Comparison of ENCODE assay signal across 19 cellular contexts in genomic region chr12:101862245-101862644, GRCh38. TPM values are rescaled to one million over a fixed set of nuclear protein-coding genes. Genes with fewer than 3 reads are reported as not detected.
DNase-seq lines count a peak whose midpoint lies in the region; ATAC-seq, FAIRE-seq and TF ChIP-seq lines count a peak whose summit lies in the region.
"Had no signal": no experiment of that assay in that cellular context is flagged by ENCODE, and none has a peak within 500 bp of the region (broad histone marks: within the 10 kb centered on the region; RNA-seq: fewer than 3 reads in every experiment).

No MANE protein-coding gene starts in this region.

- 95 to 100% methylated on average over 2 of the region's 2 CpGs for WGBS in pancreas, 2 donors

- H3K27me3 ChIP-seq in upper lobe of right lung, result no peaks in the 10 kb centered on the region
- H3K27me3 ChIP-seq in pancreas, result no peaks in the 10 kb centered on the region
- no peaks in the 10 kb centered on the region for H3K27me3 ChIP-seq in BE2C
- H3K27me3 ChIP-seq: SJCRH30 had no signal

- no peak overlapping the region for H3K4me3 ChIP-seq in choroid plexus epithelial cell (ENCODE audit: low read depth, low read length)
- no peak overlapping the region for H3K4me3 ChIP-seq in upper lobe of right lung
- no peak overlapping the region for H3K4me3 ChIP-seq in pancreas
- H3K4me3 ChIP-seq in BE2C (ENCODE audit: low read depth, low read length), result no peak overlapping the region
- H3K4me3 ChIP-seq: K562, SJCRH30 had no signal

- H3K27ac ChIP-seq in upper lobe of right lung, result no peak overlapping the region
- H3K27ac ChIP-seq in pancreas, result no peak overlapping the region
- H3K27ac ChIP-seq: SJCRH30 had no signal

- FAIRE-seq in pancreas (lab: Jason Lieb, UNC), result no peak
- FAIRE-seq: GM18507, K562 had no signal

- H3K36me3 Mint-ChIP-seq in HFFc6 (ENCODE audit: low read depth) (peaks cover 16% of the 10 kb centered on the region), mesothelial cell of epicardium (no peaks in the 10 kb centered on the region)

- H3K4me3 Mint-ChIP-seq in HFFc6, result peak overlapping the region; percentile 23
- no peak overlapping the region for H3K4me3 Mint-ChIP-seq in mesothelial cell of epicardium
- H3K4me3 Mint-ChIP-seq: CD4-positive, alpha-beta memory T cell had no signal

- intact Hi-C loops in upper lobe of right lung (cut with DNase I), result no loop called here
- intact Hi-C loops in pancreas (cut with DNase I), result no loop called here

- no peak for TF ChIP-seq CTCF in HFFc6 (IDR thresholded peaks at IDR 0.05)
- no peak for TF ChIP-seq CTCF in choroid plexus epithelial cell (conservative IDR thresholded peaks at IDR 0.05; ENCODE audit: low read depth, low read length)
- TF ChIP-seq CTCF in mesothelial cell of epicardium (IDR thresholded peaks at IDR 0.05; ENCODE audit: unreplicated experiment), result no peak
- TF ChIP-seq CTCF in upper lobe of right lung (IDR thresholded peaks at IDR 0.05), result no peak
- no peak for TF ChIP-seq CTCF in pancreas (IDR thresholded peaks at IDR 0.05)
- TF ChIP-seq CTCF in BE2C (IDR thresholded peaks at IDR 0.05; ENCODE audit: low read depth, low read length), result no peak

- H3K9me3 Mint-ChIP-seq in HFFc6 (peaks cover 13% of the 10 kb centered on the region), mesothelial cell of epicardium (peaks cover 8% of the 10 kb centered on the region)

- H3K27ac Mint-ChIP-seq in HFFc6 (peak overlapping the region; percentile 82), mesothelial cell of epicardium (peak overlapping the region; percentile 70)
- H3K27ac Mint-ChIP-seq: CD4-positive, alpha-beta memory T cell had no signal

- H3K9me3 ChIP-seq in upper lobe of right lung, result no peaks in the 10 kb centered on the region
- H3K9me3 ChIP-seq in pancreas, result no peaks in the 10 kb centered on the region
- no peaks in the 10 kb centered on the region for H3K9me3 ChIP-seq in BE2C
- H3K9me3 ChIP-seq: SJCRH30 had no signal

- DNase-seq in HFFc6 (peak; percentile 35), choroid plexus epithelial cell (ENCODE audit: low read depth) (peak; percentile 39), mesothelial cell of epicardium (ENCODE audit: low spot score in 2 of 2, unreplicated experiment in 2 of 2) (no peak), upper lobe of right lung (no peak), pancreas (no peak), BE2C (no peak), HT-29 (ENCODE audit: low spot score) (no peak)
- DNase-seq: CD4-positive, alpha-beta memory T cell; DMS79; GDM1; GOT3; MV-4-11; NCI-H1436; NCI-H446 treated with DMSO at 0.1 percent for 48 hours; NCI-H748 treated with DMSO at 0.1 percent for 48 hours; RPMI8226; SJCRH30 had no signal

- ATAC-seq in upper lobe of right lung (peak; percentile 29), pancreas (no peak)
- ATAC-seq: K562 had no signal

- H3K4me1 Mint-ChIP-seq in HFFc6 (ENCODE audit: low read depth), result peaks cover 49% of the 10 kb centered on the region
- H3K4me1 Mint-ChIP-seq in mesothelial cell of epicardium, result peaks cover 19% of the 10 kb centered on the region

- H3K4me1 ChIP-seq in upper lobe of right lung (peaks cover 15% of the 10 kb centered on the region), pancreas (no peaks in the 10 kb centered on the region), BE2C (no peaks in the 10 kb centered on the region)
- H3K4me1 ChIP-seq: SJCRH30 had no signal

- H3K36me3 ChIP-seq in upper lobe of right lung (no peaks in the 10 kb centered on the region), pancreas (no peaks in the 10 kb centered on the region), BE2C (no peaks in the 10 kb centered on the region)
- H3K36me3 ChIP-seq: SJCRH30 had no signal

- no peaks in the 10 kb centered on the region for H3K27me3 Mint-ChIP-seq in HFFc6 (ENCODE audit: insufficient read depth)
- H3K27me3 Mint-ChIP-seq in mesothelial cell of epicardium (ENCODE audit: low read depth), result no peaks in the 10 kb centered on the region
- H3K27me3 Mint-ChIP-seq: CD4-positive, alpha-beta memory T cell had no signal

RNA-seq across cellular contexts. Expression of gene DRAM1, which starts 15.1 kb away (rescaled TPM):
- total RNA-seq in HFFc6 (2021; fragmentation: NEBNext Ultra II Directional; extraction: Animal tissue kit (Norgen Biotek cat#: 25700)), result 100 to 1,000 TPM; 109 to 136 (median 122) TPM
- 14.4 to 17.4 TPM (median 15.8 TPM) in 3 replicates for total RNA-seq in mesothelial cell of epicardium
- total RNA-seq in upper lobe of right lung, result 162 TPM
- 10 to 100 TPM in 2 of 6 donors, 1 to 10 TPM in 4; 3.1 to 15.0 (median 5.6) TPM for total RNA-seq in pancreas
- polyA plus RNA-seq in pancreas, result 1 to 10 TPM; 3.5 to 7.4 TPM
- not detected for polyA plus RNA-seq in BE2C (2012; ENCODE audit: insufficient read depth, insufficient read length, low read depth)
- total RNA-seq in HT-29 (2014; rRNA removed; shearing (Covaris generic)), result 1.1 and 1.4 TPM in 2 replicates

RNA-seq across cellular contexts. Expression of gene GNPTAB, which starts 31.5 kb away (rescaled TPM):
- 10 to 100 TPM; 37.1 to 53.6 (median 44.9) TPM for total RNA-seq in HFFc6 (2021; fragmentation: NEBNext Ultra II Directional; extraction: Animal tissue kit (Norgen Biotek cat#: 25700))
- 33.2 to 35.9 TPM (median 33.6 TPM) in 3 replicates for total RNA-seq in mesothelial cell of epicardium
- 65.9 TPM for total RNA-seq in upper lobe of right lung
- 10 to 100 TPM; 10.7 to 27.7 (median 14.8) TPM for total RNA-seq in pancreas
- 1 to 10 TPM; 5.4 to 6.3 TPM for polyA plus RNA-seq in pancreas
- polyA plus RNA-seq in BE2C (2012; ENCODE audit: insufficient read depth, insufficient read length, low read depth), result 5.1 TPM
- total RNA-seq in HT-29 (2014; rRNA removed; shearing (Covaris generic)), result 6.1 and 12.7 TPM in 2 replicates

Comparison
In these comparisons a context has a peak if more than half of its experiments do, and no peak if none do; other contexts are left out.
1. DNase-seq: peak in HFFc6 (single experiment) and choroid plexus epithelial cell (single experiment); none in mesothelial cell of epicardium (0 of 2), upper lobe of right lung (single experiment), pancreas (0 of 6), BE2C (single experiment) and HT-29 (single experiment).